Comparison of ENCODE assay signal across 22 cellular contexts in genomic region chr1:108663074-108663473, GRCh38. TPM values are rescaled to one million over a fixed set of nuclear protein-coding genes. Genes with fewer than 3 reads are reported as not detected.
A peak's percentile ranks its signal among the peaks of the same experiment; 100 is the strongest.
DNase-seq lines count a peak whose midpoint lies in the region; ATAC-seq and TF ChIP-seq lines count a peak whose summit lies in the region.
"Had no signal": no experiment of that assay in that cellular context is flagged by ENCODE, and none has a peak within 500 bp of the region (broad histone marks: within the 10 kb centered on the region; RNA-seq: fewer than 3 reads in every experiment).

No MANE protein-coding gene starts in this region.

- H3K36me3 Mint-ChIP-seq in activated naive CD8-positive, alpha-beta T cell treated with anti-CD3 and anti-CD28 coated beads for 36 hours, result peaks cover 12% of the 10 kb centered on the region
- H3K36me3 Mint-ChIP-seq in neural crest cell (ENCODE audit: low read depth), result no peaks in the 10 kb centered on the region

- H3K4me3 Mint-ChIP-seq in activated naive CD8-positive, alpha-beta T cell treated with anti-CD3 and anti-CD28 coated beads for 36 hours, result no peak overlapping the region
- peak overlapping the region; percentile 4 for H3K4me3 Mint-ChIP-seq in neural crest cell
- H3K4me3 Mint-ChIP-seq: HFFc6 had no signal

- no peak for TF ChIP-seq CTCF in neural crest cell (conservative IDR thresholded peaks at IDR 0.05)

- H3K27me3 ChIP-seq in right cardiac atrium (ENCODE audit: control insufficient read depth, insufficient read depth) (no peaks in the 10 kb centered on the region), HAP-1 (ENCODE audit: low read depth) (no peaks in the 10 kb centered on the region)
- H3K27me3 ChIP-seq: sigmoid colon had no signal

- no peaks in the 10 kb centered on the region for H3K9me3 Mint-ChIP-seq in activated naive CD8-positive, alpha-beta T cell treated with anti-CD3 and anti-CD28 coated beads for 36 hours
- peaks cover 6% of the 10 kb centered on the region for H3K9me3 Mint-ChIP-seq in neural crest cell
- H3K9me3 Mint-ChIP-seq: activated T-cell treated with anti-CD3 and anti-CD28 coated beads, Interleukin-2, amount 50 U/mL, for 4 hours; HFFc6 had no signal

- 76% methylated on average over 2 of the region's 2 CpGs for WGBS in right cardiac atrium

- peaks cover 32% of the 10 kb centered on the region for H3K4me1 Mint-ChIP-seq in activated naive CD8-positive, alpha-beta T cell treated with anti-CD3 and anti-CD28 coated beads for 36 hours
- no peaks in the 10 kb centered on the region for H3K4me1 Mint-ChIP-seq in neural crest cell

- H3K9me3 ChIP-seq in right cardiac atrium (ENCODE audit: control insufficient read depth, low read length) (no peaks in the 10 kb centered on the region), HAP-1 (no peaks in the 10 kb centered on the region)
- H3K9me3 ChIP-seq: sigmoid colon had no signal

- no peak overlapping the region for H3K27ac ChIP-seq in right cardiac atrium (ENCODE audit: low read length)
- H3K27ac ChIP-seq: sigmoid colon had no signal

- no peaks in the 10 kb centered on the region for H3K36me3 ChIP-seq in HAP-1 (replicated peaks)
- H3K36me3 ChIP-seq: sigmoid colon had no signal

- H3K27me3 Mint-ChIP-seq in activated naive CD8-positive, alpha-beta T cell treated with anti-CD3 and anti-CD28 coated beads for 36 hours, result no peaks in the 10 kb centered on the region
- peaks cover 6% of the 10 kb centered on the region for H3K27me3 Mint-ChIP-seq in neural crest cell (ENCODE audit: low read depth)

- no peaks in the 10 kb centered on the region for H3K4me1 ChIP-seq in right cardiac atrium (ENCODE audit: control insufficient read depth, insufficient read depth, low read length)
- H3K4me1 ChIP-seq in HAP-1, result no peaks in the 10 kb centered on the region

- peak overlapping the region; percentile 97 for H3K27ac Mint-ChIP-seq in activated naive CD8-positive, alpha-beta T cell treated with anti-CD3 and anti-CD28 coated beads for 36 hours
- H3K27ac Mint-ChIP-seq in neural crest cell (ENCODE audit: unreplicated experiment), result no peak overlapping the region
- H3K27ac Mint-ChIP-seq: HFFc6 had no signal

- intact Hi-C loops in Right ventricle myocardium inferior (cut with DNase I), result no loop called here
- intact Hi-C loops in right cardiac atrium (cut with DNase I), result no loop called here

- in situ Hi-C loops in HAP-1 (cut with MboI; ENCODE audit: low sequenced_read_pairs), result no loop called here

- ATAC-seq in Right ventricle myocardium inferior (peak; percentile 49), right cardiac atrium (no peak)
- ATAC-seq: activated T-cell treated with anti-CD3 and anti-CD28 coated beads, Interleukin-2, amount 50 U/mL, for 4 hours had no signal

- DNase-seq in Right ventricle myocardium inferior (ENCODE audit: missing footprints) (no peak), right cardiac atrium (no peak), NCI-H446 (lab: John Stamatoyannopoulos, UW) (peak; percentile 95 to 98), neural crest cell (ENCODE audit: low read depth, low spot score) (no peak), AG08395 (ENCODE audit: low spot score) (no peak), HAP-1 (ENCODE audit: low spot score in 2 of 2) (no peak), NCI-H774 (lab: John Stamatoyannopoulos, UW) (no peak)
- no peak for DNase-seq in activated naive CD8-positive, alpha-beta T cell treated with anti-CD3 and anti-CD28 coated beads for 36 hours
- DNase-seq: activated CD4-positive, alpha-beta T cell treated with anti-CD3 and anti-CD28 coated beads for 1 hour; activated T-cell treated with anti-CD3 and anti-CD28 coated beads, Interleukin-2, amount 50 U/mL, for 4 hours; amygdala; central memory CD4-positive, alpha-beta T cell; effector memory CD4-positive, alpha-beta T cell; GDM1; HFFc6; hypothalamus; NCI-H1436 treated with DMSO at 0.1 percent for 48 hours; NCI-H2227 treated with DMSO at 0.1 percent for 48 hours; SHP77 treated with DMSO at 0.1 percent for 48 hours; sigmoid colon; T1000 had no signal

- H3K4me3 ChIP-seq in right cardiac atrium (ENCODE audit: low read length), result no peak overlapping the region
- H3K4me3 ChIP-seq in HAP-1, result no peak overlapping the region
- H3K4me3 ChIP-seq: sigmoid colon had no signal

RNA-seq across cellular contexts. Expression of gene HENMT1, which starts 2.2 kb away (rescaled TPM):
- total RNA-seq in Right ventricle myocardium inferior (1.1 TPM), right cardiac atrium (1 to 10 TPM; 1.8 to 3.0 (median 2.2) TPM), neural crest cell (8.0 and 9.0 TPM in 2 replicates)
- 1.7 TPM for polyA plus RNA-seq in right cardiac atrium
- 10 to 100 TPM; 26.1 to 26.4 TPM for total RNA-seq in activated naive CD8-positive, alpha-beta T cell treated with anti-CD3 and anti-CD28 coated beads for 36 hours

RNA-seq across cellular contexts. Expression of gene PRPF38B, which starts 29.0 kb away (rescaled TPM):
- total RNA-seq in Right ventricle myocardium inferior (16.9 TPM), right cardiac atrium (10 to 100 TPM; 18.3 to 25.1 (median 24.3) TPM), neural crest cell (55.2 and 58.5 TPM in 2 replicates)
- polyA plus RNA-seq in right cardiac atrium, result 21.8 TPM
- 10 to 100 TPM; 66.8 to 71.5 TPM for total RNA-seq in activated naive CD8-positive, alpha-beta T cell treated with anti-CD3 and anti-CD28 coated beads for 36 hours

RNA-seq across cellular contexts. Expression of gene FNDC7, which starts 49.6 kb away (rescaled TPM):
- total RNA-seq in Right ventricle myocardium inferior (not detected), right cardiac atrium (under 1 TPM in 1 of 4 donors, not detected in 3; 0.15 TPM), neural crest cell (not detected in 2 replicates)
- not detected for polyA plus RNA-seq in right cardiac atrium
- not detected for total RNA-seq in activated naive CD8-positive, alpha-beta T cell treated with anti-CD3 and anti-CD28 coated beads for 36 hours
- total RNA-seq: activated T-cell treated with anti-CD3 and anti-CD28 coated beads, Interleukin-2, amount 50 U/mL, for 4 hours; mesenteric fat pad; sigmoid colon had no signal
- polyA plus RNA-seq: sigmoid colon had no signal

Comparison
In these comparisons a context has a peak if more than half of its experiments do, and no peak if none do; other contexts are left out.
1. DNase-seq: peak in NCI-H446 (2 of 2); none in Right ventricle myocardium inferior (single experiment), right cardiac atrium (0 of 3), activated naive CD8-positive, alpha-beta T cell treated with anti-CD3 and anti-CD28 coated beads for 36 hours (single experiment), neural crest cell (single experiment), AG08395 (single experiment), HAP-1 (0 of 2) and NCI-H774 (single experiment).